Comparison of ENCODE assay signal across 22 cellular contexts in the genomic region with DNA sequence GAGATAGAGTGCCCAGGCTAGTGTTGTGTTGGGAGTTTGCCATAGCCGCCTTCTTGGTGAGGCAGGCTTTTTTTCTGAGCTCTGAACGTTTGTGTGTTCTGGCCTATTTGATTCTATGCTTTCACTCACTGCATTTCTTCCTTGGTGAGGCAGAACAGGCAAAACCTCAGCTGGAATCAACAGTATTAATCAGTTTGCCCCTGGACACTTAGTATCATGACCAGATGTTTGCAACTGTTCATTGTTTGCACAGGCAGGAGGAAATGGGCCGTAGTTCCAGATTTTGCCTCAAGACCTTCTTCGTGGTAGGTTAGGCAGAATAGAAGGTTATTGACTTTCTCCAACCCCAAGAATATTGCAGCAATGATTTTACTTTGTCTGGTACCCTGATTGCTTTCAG.
DNase-seq lines count a peak whose midpoint lies in the region; ATAC-seq, FAIRE-seq and TF ChIP-seq lines count a peak whose summit lies in the region.
"Had no signal": no experiment of that assay in that cellular context is flagged by ENCODE, and none has a peak within 500 bp of the region (broad histone marks: within the 10 kb centered on the region; RNA-seq: fewer than 3 reads in every experiment).

No MANE protein-coding gene starts in this region.

- CTCF ChIA-PET in K562 (lab: Yijun Ruan, JAX; ENCODE audit: low intra/inter-chr PET ratio): no interaction called here

- DNase-seq in left ventricle myocardium inferior (no peak), right atrium auricular region (ENCODE audit: low spot score) (no peak), K562 (ENCODE audit: extremely low read depth in 1 of 4, low spot score in 3 of 4) (no peak), tibial artery (no peak), NCI-H774 (lab: John Stamatoyannopoulos, UW) (no peak), NCI-H1694 (lab: John Stamatoyannopoulos, UW) (no peak)
- DNase-seq: ACHN; BE2C; C1 segment of cervical spinal cord; CD4-positive, CD25-positive, alpha-beta regulatory T cell; CD8-positive, alpha-beta memory T cell; COR-L47; DMS 273 treated with DMSO at 0.1 percent for 48 hours; DMS53; DND-41; EL; GM23248 had no signal

- H3K4me1 ChIP-seq in left ventricle myocardium inferior (peaks cover 5% of the 10 kb centered on the region), right atrium auricular region (no peaks in the 10 kb centered on the region), K562 (replicated peaks in 1 of 2; ENCODE audit: control insufficient read depth in 2 of 2, insufficient read depth in 2 of 2, low read length in 2 of 2) (no peaks in the 10 kb centered on the region), tibial artery (peaks cover 0 to 36% (median 0%) of the 10 kb centered on the region in 4 donors)
- H3K4me1 ChIP-seq: BE2C, HAP-1 had no signal

- no peak overlapping the region for H2AFZ ChIP-seq in K562 (ENCODE audit: low read depth, low read length)
- H2AFZ ChIP-seq: GM23248 had no signal

- TF ChIP-seq CTCF in left ventricle myocardium inferior (IDR thresholded peaks at IDR 0.05; ENCODE audit: borderline replicate concordance): no peak
- TF ChIP-seq CTCF in right atrium auricular region (IDR thresholded peaks at IDR 0.05): no peak
- no peak for TF ChIP-seq CTCF in K562 (IDR thresholded peaks at IDR 0.05 in 2 of 3, conservative IDR thresholded peaks at IDR 0.05 in 1 of 3; ENCODE audit: insufficient read depth in 2 of 3, low read depth in 1 of 3, low read length in 3 of 3)
- TF ChIP-seq CTCF in tibial artery (IDR thresholded peaks at IDR 0.05): no peak

- TF ChIP-seq EP300 in K562 (IDR thresholded peaks at IDR 0.05; ENCODE audit: low read length): no peak

- no peak for TF ChIP-seq POLR2A in K562 (conservative IDR thresholded peaks at IDR 0.05)

- intact Hi-C loops in left ventricle myocardium inferior (cut with micrococcal nuclease) (no loop called here), K562 (cut with micrococcal nuclease) (no loop called here), tibial artery (cut with DNase I; ENCODE audit: low total_unique reads) (no loop called here)

- peaks cover 24% of the 10 kb centered on the region for H3K36me3 ChIP-seq in left ventricle myocardium inferior
- peaks cover 54% of the 10 kb centered on the region for H3K36me3 ChIP-seq in right atrium auricular region
- H3K36me3 ChIP-seq in K562 (ENCODE audit: control insufficient read depth, insufficient read depth, low read length): no peaks in the 10 kb centered on the region
- H3K36me3 ChIP-seq in tibial artery: peaks cover 14 to 17% (median 14%) of the 10 kb centered on the region in 3 donors
- H3K36me3 ChIP-seq: BE2C, HAP-1 had no signal

- H3K27me3 ChIP-seq in left ventricle myocardium inferior (ENCODE audit: low read depth) (no peaks in the 10 kb centered on the region), right atrium auricular region (no peaks in the 10 kb centered on the region), K562 (ENCODE audit: control insufficient read depth in 2 of 2, insufficient read depth in 2 of 2, low read length in 2 of 2) (no peaks in the 10 kb centered on the region), tibial artery (no peaks in the 10 kb centered on the region)
- H3K27me3 ChIP-seq: BE2C had no signal

- no peaks in the 10 kb centered on the region for H3K9me1 ChIP-seq in K562 (ENCODE audit: control insufficient read depth, insufficient read depth, low read length)

- no TSS peak for BruUV-seq in K562 (replicated peaks; lab: Mats Ljungman, UMichigan)

- no peaks in the 10 kb centered on the region for H3K79me2 ChIP-seq in K562 (ENCODE audit: control insufficient read depth, insufficient read depth, low read length)

- 24% methylated on average over 4 of the region's 4 CpGs for WGBS in K562 (ENCODE audit: insufficient coverage, low coverage, missing lambda C conversion rate)

- no peak overlapping the region for H3K9ac ChIP-seq in K562 (ENCODE audit: insufficient read depth in 1 of 2, low read depth in 2 of 2, low read length in 2 of 2)
- H3K9ac ChIP-seq: GM23248 had no signal

- no peak for FAIRE-seq in K562 (lab: Jason Lieb, UNC)
- FAIRE-seq: A204.1, GM12878, GM19239, HepG2 had no signal

- no peak for ATAC-seq in K562
- ATAC-seq: GM12878, HepG2 had no signal

- no peak overlapping the region for H3K4me2 ChIP-seq in K562 (ENCODE audit: insufficient read depth, low read length)

- H4K20me1 ChIP-seq in K562 (replicated peaks; ENCODE audit: control insufficient read depth, insufficient read depth, low read length): no peaks in the 10 kb centered on the region

- H3K9me3 ChIP-seq in left ventricle myocardium inferior (replicated peaks) (no peaks in the 10 kb centered on the region), right atrium auricular region (no peaks in the 10 kb centered on the region), K562 (replicated peaks; ENCODE audit: control insufficient read depth, insufficient read depth, low read depth, low read length) (no peaks in the 10 kb centered on the region), tibial artery (no peaks in the 10 kb centered on the region)
- H3K9me3 ChIP-seq: BE2C, HAP-1 had no signal

- in situ Hi-C loops in K562 (cut with MboI): no loop called here

- H3K4me3 ChIP-seq in left ventricle myocardium inferior: no peak overlapping the region
- H3K4me3 ChIP-seq in right atrium auricular region: no peak overlapping the region
- no peak overlapping the region for H3K4me3 ChIP-seq in K562
- no peak overlapping the region for H3K4me3 ChIP-seq in tibial artery
- H3K4me3 ChIP-seq: GM12878, GM23248, HAP-1 had no signal

- POLR2A ChIA-PET in K562 (lab: Yijun Ruan, JAX): interaction anchor here (0.6 kb wide), 1 partner anchor 1163 kb away, joined by 3 read pairs; no protein-coding TSS in a partner anchor

- TF ChIP-seq RAD21 in K562 (CRISPR knock-in tag; conservative IDR thresholded peaks at IDR 0.05 in 1 of 2, IDR thresholded peaks at IDR 0.05 in 1 of 2): no peak

- H3K27ac ChIP-seq in left ventricle myocardium inferior (replicated peaks) (peak overlapping the region; percentile 16), right atrium auricular region (no peak overlapping the region), K562 (ENCODE audit: extremely low read depth, low read depth, low read length) (no peak overlapping the region), tibial artery (peak overlapping the region; percentile 20 to 56)
- H3K27ac ChIP-seq: GM23248 had no signal

TF ChIP-seq in K562, 482 proteins besides CTCF, POLR2A, EP300 and RAD21:
- TF ChIP-seq FOXA3 (CRISPR knock-in tag; conservative IDR thresholded peaks at IDR 0.05 in 1 of 2, IDR thresholded peaks at IDR 0.05 in 1 of 2) (0 out of 4 replicates have a peak, but pooled peaks of 1 of the 2 experiments have one; percentile 34), CBFA2T3 (IDR thresholded peaks at IDR 0.05) (peak; percentile 23; the same call in 1 of the 2 replicates), EWSR1 (IDR thresholded peaks at IDR 0.05; ENCODE audit: borderline replicate concordance, low read depth, partially characterized antibody) (no peak)

Comparison
In these comparisons a context has a peak if more than half of its experiments do, and no peak if none do; other contexts are left out.
1. H3K27ac ChIP-seq: peak in left ventricle myocardium inferior (single experiment) and tibial artery (2 of 2); none in right atrium auricular region (0 of 2) and K562 (single experiment).